Comparison of ENCODE assay signal across 8 cellular contexts in genomic region chr7:129607471-129608120, GRCh38. TPM values are rescaled to one million over a fixed set of nuclear protein-coding genes. Genes with fewer than 3 reads are reported as not detected.
DNase-seq lines count a peak whose midpoint lies in the region; ATAC-seq and TF ChIP-seq lines count a peak whose summit lies in the region.

No MANE protein-coding gene starts in this region.

- H3K27me3 Mint-ChIP-seq in activated CD4-positive, alpha-beta T cell treated with anti-CD3 and anti-CD28 coated beads, Interleukin-2, amount 10 ng/mL, durations not matched to agents 24 days and 14 days: no peaks in the 10 kb centered on the region

- peak; percentile 21 for DNase-seq in NCI-H2107 (lab: John Stamatoyannopoulos, UW)
- no peak for DNase-seq in NCI-H2107 treated with DMSO at 0.1 percent for 48 hours (lab: John Stamatoyannopoulos, UW; ENCODE audit: unreplicated experiment)
- no peak for DNase-seq in LNCaP clone FGC (ENCODE audit: low read depth)
- peak; percentile 83 for DNase-seq in activated CD4-positive, alpha-beta T cell treated with anti-CD3 and anti-CD28 coated beads, Interleukin-2, amount 10 ng/mL, durations not matched to agents 24 days and 14 days
- DNase-seq in fibroblast of peridontal ligament (ENCODE audit: extremely low read depth): peak; percentile 23
- DNase-seq in stimulated activated CD8-positive, alpha-beta memory T cell treated with anti-CD3 and anti-CD28 coated beads, Interleukin-4, amount 100 ng/mL, for 48 hours: peak; percentile 73

- H3K27ac Mint-ChIP-seq in activated CD4-positive, alpha-beta T cell treated with anti-CD3 and anti-CD28 coated beads, Interleukin-2, amount 10 ng/mL, durations not matched to agents 24 days and 14 days: no peak overlapping the region

- no peak overlapping the region for H3K4me3 Mint-ChIP-seq in activated CD4-positive, alpha-beta T cell treated with anti-CD3 and anti-CD28 coated beads, Interleukin-2, amount 10 ng/mL, durations not matched to agents 24 days and 14 days

- no peak overlapping the region for H3K4me3 ChIP-seq in LNCaP clone FGC (ENCODE audit: low read depth, low read length)

- no peaks in the 10 kb centered on the region for H3K9me3 Mint-ChIP-seq in activated CD4-positive, alpha-beta T cell treated with anti-CD3 and anti-CD28 coated beads, Interleukin-2, amount 10 ng/mL, durations not matched to agents 24 days and 14 days

- intact Hi-C loops in activated CD4-positive, alpha-beta T cell treated with anti-CD3 and anti-CD28 coated beads, Interleukin-2, amount 10 ng/mL, durations not matched to agents 24 days and 14 days (cut with micrococcal nuclease): loop anchor here (2.0 kb wide), 1 partner anchor 77 kb away; no protein-coding TSS in a partner anchor

- H3K4me1 Mint-ChIP-seq in activated CD4-positive, alpha-beta T cell treated with anti-CD3 and anti-CD28 coated beads, Interleukin-2, amount 10 ng/mL, durations not matched to agents 24 days and 14 days: peaks cover 33% of the 10 kb centered on the region

- H3K36me3 Mint-ChIP-seq in activated CD4-positive, alpha-beta T cell treated with anti-CD3 and anti-CD28 coated beads, Interleukin-2, amount 10 ng/mL, durations not matched to agents 24 days and 14 days (ENCODE audit: low read depth): peaks cover 30% of the 10 kb centered on the region

- no peak for ATAC-seq in GM19395 (IDR thresholded peaks at IDR 0.05; ENCODE audit: unreplicated experiment)
- no peak for ATAC-seq in GM21717 (IDR thresholded peaks at IDR 0.05; ENCODE audit: unreplicated experiment)

- peak; percentile 47 for TF ChIP-seq CTCF in LNCaP clone FGC (IDR thresholded peaks at IDR 0.05; ENCODE audit: control insufficient read depth, extremely low read depth, insufficient read depth)

RNA-seq across cellular contexts. Expression of gene NRF1, which starts 3.9 kb away (rescaled TPM):
- total RNA-seq in activated CD4-positive, alpha-beta T cell treated with anti-CD3 and anti-CD28 coated beads, Interleukin-2, amount 10 ng/mL, durations not matched to agents 24 days and 14 days: 22.3 and 23.2 TPM in 2 replicates

Comparison
In these comparisons a context has a peak if more than half of its experiments do, and no peak if none do; other contexts are left out.
1. DNase-seq: peak in NCI-H2107 (single experiment), activated CD4-positive, alpha-beta T cell treated with anti-CD3 and anti-CD28 coated beads, Interleukin-2, amount 10 ng/mL, durations not matched to agents 24 days and 14 days (single experiment), fibroblast of peridontal ligament (single experiment) and stimulated activated CD8-positive, alpha-beta memory T cell treated with anti-CD3 and anti-CD28 coated beads, Interleukin-4, amount 100 ng/mL, for 48 hours (single experiment); none in NCI-H2107 treated with DMSO at 0.1 percent for 48 hours (single experiment) and LNCaP clone FGC (single experiment).